ENCODE assay signal across 8 cellular contexts in the genomic region with DNA sequence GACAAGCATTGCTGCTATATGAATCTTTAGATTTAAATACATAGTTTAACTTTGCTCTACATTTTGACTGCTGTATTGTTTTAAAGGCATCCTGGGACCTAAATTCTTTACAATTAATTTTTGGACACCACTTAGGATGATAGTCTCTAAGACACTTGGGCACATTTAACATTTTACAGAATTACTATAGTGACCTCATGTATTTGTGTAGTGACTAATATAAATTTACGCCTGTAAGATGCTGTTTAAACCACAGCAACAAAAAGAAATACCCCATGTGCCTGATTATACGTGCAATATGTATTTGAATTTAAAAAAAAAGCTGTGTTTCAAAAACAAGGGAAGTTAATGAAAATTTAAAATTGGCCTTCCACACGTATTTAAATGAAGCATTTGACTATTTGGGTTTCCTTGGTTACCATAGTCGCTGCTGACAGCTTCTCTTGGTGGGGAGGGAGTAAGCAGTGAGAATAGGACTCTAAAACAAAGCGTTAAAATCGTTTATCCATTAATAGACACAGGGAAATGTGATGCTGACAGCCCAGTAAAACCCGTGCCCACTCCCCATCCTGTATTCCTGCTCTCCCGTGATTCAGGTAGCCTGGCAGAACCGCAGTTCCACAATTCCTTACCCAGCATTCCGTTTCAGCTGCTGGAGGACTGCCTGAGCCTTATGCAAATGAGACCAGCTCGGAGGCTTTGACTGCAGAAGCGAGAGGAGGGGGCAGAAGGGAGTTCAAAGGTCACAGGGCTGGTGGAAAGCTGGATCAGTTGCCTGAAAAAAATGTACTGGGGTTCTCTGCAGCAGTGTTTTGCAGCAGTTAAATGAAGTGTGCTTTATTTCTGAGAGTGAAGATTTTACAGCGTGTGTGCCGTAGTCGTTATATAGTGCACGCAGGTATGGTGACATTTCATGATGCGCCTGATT.
DNase-seq lines count a peak whose midpoint lies in the region; ATAC-seq and TF ChIP-seq lines count a peak whose summit lies in the region.

No MANE protein-coding gene starts in this region.

- peaks cover 2% of the 10 kb centered on the region for H3K9me3 Mint-ChIP-seq in glutamatergic neuron (ENCODE audit: unreplicated experiment)
- H3K9me3 Mint-ChIP-seq in activated CD4-positive, alpha-beta T cell treated with anti-CD3 and anti-CD28 coated beads for 36 hours (ENCODE audit: low read depth) = no peaks in the 10 kb centered on the region
- no peaks in the 10 kb centered on the region for H3K9me3 Mint-ChIP-seq in activated CD4-positive, alpha-beta T cell treated with anti-CD3 and anti-CD28 coated beads, Interleukin-2, amount 10 ng/mL, durations not matched to agents 24 days and 14 days

- CTCF ChIA-PET in activated CD4-positive, alpha-beta T cell treated with anti-CD3 and anti-CD28 coated beads for 36 hours (lab: Charles Lee) = interaction anchor here (0.7 to 0.8 kb wide), 2 partner anchors 11 to 539 kb away, joined by 3 read pairs; no protein-coding TSS in a partner anchor

- peak overlapping the region; percentile 73 for H3K27ac Mint-ChIP-seq in glutamatergic neuron (ENCODE audit: unreplicated experiment)
- H3K27ac Mint-ChIP-seq in activated CD4-positive, alpha-beta T cell treated with anti-CD3 and anti-CD28 coated beads for 36 hours = no peak overlapping the region
- H3K27ac Mint-ChIP-seq in activated CD4-positive, alpha-beta T cell treated with anti-CD3 and anti-CD28 coated beads, Interleukin-2, amount 10 ng/mL, durations not matched to agents 24 days and 14 days = no peak overlapping the region

- POLR2A ChIA-PET in activated CD4-positive, alpha-beta T cell treated with anti-CD3 and anti-CD28 coated beads for 36 hours (lab: Charles Lee) = no interaction called here

- intact Hi-C loops in activated CD4-positive, alpha-beta T cell treated with anti-CD3 and anti-CD28 coated beads for 36 hours (cut with DNase I, micrococcal nuclease) = no loop called here
- intact Hi-C loops in activated CD4-positive, alpha-beta T cell treated with anti-CD3 and anti-CD28 coated beads, Interleukin-2, amount 10 ng/mL, durations not matched to agents 24 days and 14 days (cut with micrococcal nuclease) = no loop called here

- H3K36me3 Mint-ChIP-seq in glutamatergic neuron (ENCODE audit: unreplicated experiment) = no peaks in the 10 kb centered on the region
- H3K36me3 Mint-ChIP-seq in activated CD4-positive, alpha-beta T cell treated with anti-CD3 and anti-CD28 coated beads for 36 hours (ENCODE audit: low read depth) = no peaks in the 10 kb centered on the region
- no peaks in the 10 kb centered on the region for H3K36me3 Mint-ChIP-seq in activated CD4-positive, alpha-beta T cell treated with anti-CD3 and anti-CD28 coated beads, Interleukin-2, amount 10 ng/mL, durations not matched to agents 24 days and 14 days (ENCODE audit: low read depth)

- peaks cover 6% of the 10 kb centered on the region for H3K27me3 Mint-ChIP-seq in glutamatergic neuron (ENCODE audit: unreplicated experiment)
- H3K27me3 Mint-ChIP-seq in activated CD4-positive, alpha-beta T cell treated with anti-CD3 and anti-CD28 coated beads for 36 hours = no peaks in the 10 kb centered on the region
- peaks cover 4% of the 10 kb centered on the region for H3K27me3 Mint-ChIP-seq in activated CD4-positive, alpha-beta T cell treated with anti-CD3 and anti-CD28 coated beads, Interleukin-2, amount 10 ng/mL, durations not matched to agents 24 days and 14 days

- no peak for ATAC-seq in activated CD4-positive, alpha-beta T cell treated with anti-CD3 and anti-CD28 coated beads for 36 hours

- H3K4me3 Mint-ChIP-seq in glutamatergic neuron (ENCODE audit: unreplicated experiment) = peak overlapping the region; percentile 89
- H3K4me3 Mint-ChIP-seq in activated CD4-positive, alpha-beta T cell treated with anti-CD3 and anti-CD28 coated beads for 36 hours = no peak overlapping the region
- no peak overlapping the region for H3K4me3 Mint-ChIP-seq in activated CD4-positive, alpha-beta T cell treated with anti-CD3 and anti-CD28 coated beads, Interleukin-2, amount 10 ng/mL, durations not matched to agents 24 days and 14 days

- DNase-seq in LoVo (ENCODE audit: low spot score) (peak; percentile 7), SHP77 treated with DMSO at 0.1 percent for 48 hours (lab: John Stamatoyannopoulos, UW) (peak; percentile 35), glutamatergic neuron (peak; percentile 72), nucleus accumbens (lab: John Stamatoyannopoulos, UW) (peak; percentile 12 to 85 (median 70)), SW 1271 (lab: John Stamatoyannopoulos, UW) (no peak), NK-92 (lab: John Stamatoyannopoulos, UW; ENCODE audit: unreplicated experiment) (no peak)
- no peak for DNase-seq in activated CD4-positive, alpha-beta T cell treated with anti-CD3 and anti-CD28 coated beads for 36 hours
- no peak for DNase-seq in activated CD4-positive, alpha-beta T cell treated with anti-CD3 and anti-CD28 coated beads, Interleukin-2, amount 10 ng/mL, durations not matched to agents 24 days and 14 days

- TF ChIP-seq CTCF in glutamatergic neuron (IDR thresholded peaks at IDR 0.05; ENCODE audit: partially characterized antibody, unreplicated experiment) = no peak

- peaks cover 28% of the 10 kb centered on the region for H3K4me1 Mint-ChIP-seq in glutamatergic neuron (ENCODE audit: low read depth, unreplicated experiment)
- no peaks in the 10 kb centered on the region for H3K4me1 Mint-ChIP-seq in activated CD4-positive, alpha-beta T cell treated with anti-CD3 and anti-CD28 coated beads for 36 hours
- H3K4me1 Mint-ChIP-seq in activated CD4-positive, alpha-beta T cell treated with anti-CD3 and anti-CD28 coated beads, Interleukin-2, amount 10 ng/mL, durations not matched to agents 24 days and 14 days = no peaks in the 10 kb centered on the region

Comparison
In these comparisons a context has a peak if more than half of its experiments do, and no peak if none do; other contexts are left out.
1. DNase-seq: peak in LoVo (single experiment), SHP77 treated with DMSO at 0.1 percent for 48 hours (single experiment), glutamatergic neuron (single experiment) and nucleus accumbens (56 of 56); none in activated CD4-positive, alpha-beta T cell treated with anti-CD3 and anti-CD28 coated beads for 36 hours (single experiment), activated CD4-positive, alpha-beta T cell treated with anti-CD3 and anti-CD28 coated beads, Interleukin-2, amount 10 ng/mL, durations not matched to agents 24 days and 14 days (single experiment), SW 1271 (0 of 2) and NK-92 (single experiment).